Comparison of ENCODE assay signal across 8 cellular contexts in the genomic region with DNA sequence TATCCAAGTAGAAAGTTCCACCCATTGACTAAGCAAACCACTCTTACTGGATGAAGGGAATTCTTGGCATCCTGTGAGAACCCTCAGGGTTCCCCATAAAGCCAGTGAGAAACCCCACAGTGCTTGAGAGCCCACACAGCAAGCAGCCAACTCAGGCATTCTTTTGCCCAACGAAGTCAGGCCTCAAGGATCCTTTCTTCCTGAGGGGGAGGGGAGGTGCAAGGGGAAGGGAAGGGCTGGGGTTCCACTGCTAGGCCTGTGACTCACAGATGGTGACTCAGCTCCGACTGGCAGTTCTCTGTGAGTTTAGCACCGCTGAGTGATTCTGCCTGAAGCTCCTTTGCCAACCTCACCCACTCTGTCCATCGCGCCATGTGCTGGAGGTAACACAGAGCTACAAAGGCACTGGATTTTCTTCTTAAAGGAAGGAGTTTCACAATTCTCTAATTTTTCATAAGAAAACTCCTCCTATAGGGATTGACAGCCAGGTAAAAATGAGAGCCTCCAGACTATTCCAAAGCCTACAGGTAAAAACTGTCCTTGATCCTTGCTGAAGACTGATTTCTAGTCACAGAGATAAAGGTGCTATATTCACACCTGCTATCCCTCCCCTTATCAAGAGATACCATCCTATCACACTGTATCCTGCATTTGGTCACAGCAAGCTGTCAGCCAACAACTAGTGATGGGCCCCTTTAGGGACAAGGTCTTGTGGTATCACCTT. TPM values are rescaled to one million over a fixed set of nuclear protein-coding genes. Genes with fewer than 3 reads are reported as not detected.
DNase-seq lines count a peak whose midpoint lies in the region; ATAC-seq and TF ChIP-seq lines count a peak whose summit lies in the region.

No MANE protein-coding gene starts in this region.

- no peaks in the 10 kb centered on the region for H3K9me3 Mint-ChIP-seq in activated CD4-positive, alpha-beta T cell treated with anti-CD3 and anti-CD28 coated beads for 36 hours (ENCODE audit: low read depth)

- no peaks in the 10 kb centered on the region for H3K27me3 Mint-ChIP-seq in activated CD4-positive, alpha-beta T cell treated with anti-CD3 and anti-CD28 coated beads for 36 hours

- peak overlapping the region; percentile 81 for H3K4me3 ChIP-seq in BE2C (ENCODE audit: low read depth, low read length)

- CTCF ChIA-PET in activated CD4-positive, alpha-beta T cell treated with anti-CD3 and anti-CD28 coated beads for 36 hours (lab: Charles Lee) = interaction anchor here (0.6 to 1.2 kb wide), 5 partner anchors 10 to 29 kb away, joined by 3 to 4 read pairs (median 3); no protein-coding TSS in a partner anchor

- peak overlapping the region; percentile 34 for H3K27ac ChIP-seq in KOPT-K1 (ENCODE audit: low read depth, low read length, poor library complexity, severe bottlenecking)

- H3K36me3 ChIP-seq in BE2C (peaks cover 90% of the 10 kb centered on the region), KOPT-K1 (ENCODE audit: insufficient read depth, low read length) (peaks cover 95% of the 10 kb centered on the region)

- DNase-seq in BE2C (peak; percentile 49), cerebellar cortex (ENCODE audit: low spot score) (peak; percentile 29), left colon (peak; percentile 72 to 91), NCI-H1417 treated with DMSO at 0.1 percent for 48 hours (lab: John Stamatoyannopoulos, UW) (no peak)
- DNase-seq in activated CD4-positive, alpha-beta T cell treated with anti-CD3 and anti-CD28 coated beads for 36 hours = peak; percentile 92
- DNase-seq in stimulated activated CD4-positive, alpha-beta T cell treated with anti-CD3 and anti-CD28 coated beads, Interleukin-4, amount 100 ng/mL, for 1 hour = peak; percentile 81

- peak overlapping the region; percentile 99 for H3K27ac Mint-ChIP-seq in activated CD4-positive, alpha-beta T cell treated with anti-CD3 and anti-CD28 coated beads for 36 hours

- ATAC-seq in activated CD4-positive, alpha-beta T cell treated with anti-CD3 and anti-CD28 coated beads for 36 hours = peak; percentile 68
- ATAC-seq in left colon (peak; percentile 64), GM21528 (IDR thresholded peaks at IDR 0.05; ENCODE audit: low FRiP score, unreplicated experiment) (no peak)

- H3K9me3 ChIP-seq in BE2C = no peaks in the 10 kb centered on the region
- H3K9me3 ChIP-seq in KOPT-K1 (ENCODE audit: insufficient read depth, low read length, poor library complexity, severe bottlenecking) = no peaks in the 10 kb centered on the region

- peak overlapping the region; percentile 90 for H3K4me3 Mint-ChIP-seq in activated CD4-positive, alpha-beta T cell treated with anti-CD3 and anti-CD28 coated beads for 36 hours

- H3K36me3 Mint-ChIP-seq in activated CD4-positive, alpha-beta T cell treated with anti-CD3 and anti-CD28 coated beads for 36 hours (ENCODE audit: low read depth) = peaks cover 97% of the 10 kb centered on the region

- H3K27me3 ChIP-seq in BE2C = no peaks in the 10 kb centered on the region

- H3K4me1 Mint-ChIP-seq in activated CD4-positive, alpha-beta T cell treated with anti-CD3 and anti-CD28 coated beads for 36 hours = peaks cover 69% of the 10 kb centered on the region

- no peaks in the 10 kb centered on the region for H3K4me1 ChIP-seq in BE2C

- POLR2A ChIA-PET in activated CD4-positive, alpha-beta T cell treated with anti-CD3 and anti-CD28 coated beads for 36 hours (lab: Charles Lee) = interaction anchor here (0.5 to 1.4 kb wide), 8 partner anchors 9 to 409 kb away, joined by 3 to 9 read pairs (median 4); no protein-coding TSS in a partner anchor

- TF ChIP-seq CTCF in BE2C (IDR thresholded peaks at IDR 0.05; ENCODE audit: low read depth, low read length) = no peak

- intact Hi-C loops in activated CD4-positive, alpha-beta T cell treated with anti-CD3 and anti-CD28 coated beads for 36 hours (cut with DNase I, micrococcal nuclease) = loop anchor here (1.0 to 10.0 kb wide), 7 partner anchors 9 to 781 kb away; a partner anchor contains a TSS
- intact Hi-C loops in left colon (cut with DNase I, micrococcal nuclease) = no loop called here

RNA-seq across cellular contexts. Expression of a gene that starts 4.8 kb away (rescaled TPM):
- 1,103 TPM for polyA plus RNA-seq in BE2C (2012; ENCODE audit: insufficient read depth, insufficient read length, low read depth)
- 1,000 to 10,000 TPM; 2,573 to 3,583 TPM for total RNA-seq in activated CD4-positive, alpha-beta T cell treated with anti-CD3 and anti-CD28 coated beads for 36 hours
- 100 to 1,000 TPM; 484 to 601 TPM for total RNA-seq in left colon

RNA-seq across cellular contexts. Expression of a gene that starts 56.2 kb away (rescaled TPM):
- polyA plus RNA-seq in BE2C (2012; ENCODE audit: insufficient read depth, insufficient read length, low read depth) = 44.0 TPM
- total RNA-seq in activated CD4-positive, alpha-beta T cell treated with anti-CD3 and anti-CD28 coated beads for 36 hours = 10 to 100 TPM; 57.4 to 71.6 TPM
- 100 to 1,000 TPM in 1 of 2 donors, 10 to 100 TPM in 1; 95.0 to 102 TPM for total RNA-seq in left colon

Comparison
In these comparisons a context has a peak if more than half of its experiments do, and no peak if none do; other contexts are left out.
1. RNA of a gene that starts 4.8 kb away (total RNA-seq): 2,573 to 3,583 TPM in activated CD4-positive, alpha-beta T cell treated with anti-CD3 and anti-CD28 coated beads for 36 hours; 484 to 601 TPM in left colon; every median in the first group is over 4 times any median in the second.
2. intact Hi-C loops: an anchor here in activated CD4-positive, alpha-beta T cell treated with anti-CD3 and anti-CD28 coated beads for 36 hours (1.0 to 10.0 kb wide); none called in left colon.